ENCODE assay signal across 8 cellular contexts in genomic region chr6:27478706-27479318, GRCh38. TPM values are rescaled to one million over a fixed set of nuclear protein-coding genes. Genes with fewer than 3 reads are reported as not detected.
DNase-seq lines count a peak whose midpoint lies in the region; ATAC-seq and TF ChIP-seq lines count a peak whose summit lies in the region.

No MANE protein-coding gene starts in this region.

- peak overlapping the region; percentile 92 for H3K4me2 ChIP-seq in DOHH2 (ENCODE audit: low read length)

- TF ChIP-seq CTCF in DOHH2 (IDR thresholded peaks at IDR 0.05; ENCODE audit: low read depth, low read length, poor library complexity, severe bottlenecking) (no peak), RWPE1 (conservative IDR thresholded peaks at IDR 0.05; ENCODE audit: low read depth) (no peak), foreskin keratinocyte (conservative IDR thresholded peaks at IDR 0.05) (no peak)

- H3K27me3 ChIP-seq in DOHH2 (ENCODE audit: control insufficient read depth, low read length) (no peaks in the 10 kb centered on the region), foreskin keratinocyte (no peaks in the 10 kb centered on the region), neuron (ENCODE audit: insufficient read depth, low read length) (no peaks in the 10 kb centered on the region), subcutaneous abdominal adipose tissue (ENCODE audit: control insufficient read depth in 5 of 5, insufficient read depth in 4 of 5, low read length in 5 of 5) (no peaks in the 10 kb centered on the region)

- ATAC-seq in foreskin keratinocyte, result peak; percentile 82

- no peaks in the 10 kb centered on the region for H3K79me2 ChIP-seq in DOHH2 (ENCODE audit: control insufficient read depth, low read length)

- POLR2A ChIA-PET in RWPE1 (lab: Yijun Ruan, JAX; ENCODE audit: low non-redundant PET), result no interaction called here

- H3K4me1 ChIP-seq in DOHH2 (ENCODE audit: control insufficient read depth, low read length) (peaks cover 23% of the 10 kb centered on the region), foreskin keratinocyte (peaks cover 5% of the 10 kb centered on the region), neuron (ENCODE audit: insufficient read depth, low read length) (peaks cover 9% of the 10 kb centered on the region), subcutaneous abdominal adipose tissue (ENCODE audit: control insufficient read depth in 5 of 5, insufficient read depth in 5 of 5, low read length in 5 of 5) (peaks cover 2 to 16% (median 10%) of the 10 kb centered on the region in 5 donors)

- H3K36me3 ChIP-seq in DOHH2 (ENCODE audit: control insufficient read depth, low read length), result peaks cover 3% of the 10 kb centered on the region; the same call in 1 of the 2 replicates
- no peaks in the 10 kb centered on the region for H3K36me3 ChIP-seq in neuron (ENCODE audit: insufficient read depth, low read length)
- H3K36me3 ChIP-seq in subcutaneous abdominal adipose tissue (ENCODE audit: control insufficient read depth in 5 of 5, insufficient read depth in 5 of 5, low read length in 5 of 5), result no peaks in the 10 kb centered on the region

- peak; percentile 91 for DNase-seq in H4 (ENCODE audit: low spot score)
- peak; percentile 92 for DNase-seq in LHCN-M2 (ENCODE audit: low read depth)
- DNase-seq in RWPE1 (ENCODE audit: low spot score), result peak; percentile 61
- DNase-seq in activated effector memory CD4-positive, alpha-beta T cell treated with anti-CD3 and anti-CD28 coated beads, Interleukin-2, amount 50 U/mL, for 16 hours, result peak; percentile 93
- peak; percentile 77 to 90 for DNase-seq in foreskin keratinocyte

- no peaks in the 10 kb centered on the region for H4K20me1 ChIP-seq in DOHH2 (ENCODE audit: control insufficient read depth, insufficient read depth, low read depth, low read length)

- H3K27ac ChIP-seq in DOHH2 (ENCODE audit: low read depth, low read length) (peak overlapping the region; percentile 81), RWPE1 (peak overlapping the region; percentile 68), foreskin keratinocyte (peak overlapping the region; percentile 57), subcutaneous abdominal adipose tissue (ENCODE audit: low read depth, low read length) (peak overlapping the region; percentile 99)

- H3K9me3 ChIP-seq in DOHH2 (ENCODE audit: control insufficient read depth, insufficient read depth, low read length) (no peaks in the 10 kb centered on the region), neuron (ENCODE audit: low read length) (no peaks in the 10 kb centered on the region), subcutaneous abdominal adipose tissue (ENCODE audit: control insufficient read depth in 5 of 5, low read length in 5 of 5) (no peaks in the 10 kb centered on the region)

- H3K9me2 ChIP-seq in DOHH2 (replicated peaks; ENCODE audit: control insufficient read depth, low read length), result no peaks in the 10 kb centered on the region

- peaks cover 29% of the 10 kb centered on the region for H3F3A ChIP-seq in DOHH2 (ENCODE audit: control insufficient read depth, insufficient read depth)

- H2AFZ ChIP-seq in neuron (ENCODE audit: low read depth, low read length), result peak overlapping the region; percentile 99

- H3K4me3 ChIP-seq in DOHH2 (ENCODE audit: low read length), result peak overlapping the region; percentile 94
- H3K4me3 ChIP-seq in neuron (ENCODE audit: low read length), result peak overlapping the region; percentile 83
- H3K4me3 ChIP-seq in subcutaneous abdominal adipose tissue (ENCODE audit: low read depth in 1 of 5, low read length in 5 of 5), result peak overlapping the region; percentile 74 to 98 (median 92)

- CTCF ChIA-PET in RWPE1 (lab: Yijun Ruan, JAX), result interaction anchor here (0.5 to 1.0 kb wide), 4 partner anchors 166 to 303 kb away, joined by 3 to 4 read pairs (median 4); no protein-coding TSS in a partner anchor

- peak overlapping the region; percentile 84 to 99 (median 96) for H3K9ac ChIP-seq in subcutaneous abdominal adipose tissue (ENCODE audit: low read length in 5 of 5)

RNA-seq across cellular contexts. Expression of gene ZNF184, which starts 5.9 kb away (rescaled TPM):
- total RNA-seq in H4 (2014; rRNA removed; shearing (Covaris generic)), result 7.3 and 10.2 TPM in 2 replicates
- 11.5 and 15.7 TPM in 2 replicates for total RNA-seq in LHCN-M2 (2014; rRNA removed)
- polyA plus RNA-seq in LHCN-M2 (2012), result 2.7 TPM
- total RNA-seq in foreskin keratinocyte, result 4.9 and 5.4 TPM in 2 replicates
- polyA plus RNA-seq in foreskin keratinocyte, result 1.5 and 1.9 TPM in 2 replicates

Comparison
In these comparisons a context has a peak if more than half of its experiments do, and no peak if none do; other contexts are left out.
1. Peak in every context shown above with its lines: DNase-seq, ATAC-seq, H3K4me3 ChIP-seq and H3K27ac ChIP-seq.